Comparison of ENCODE assay signal across 2 cellular contexts in the genomic region with DNA sequence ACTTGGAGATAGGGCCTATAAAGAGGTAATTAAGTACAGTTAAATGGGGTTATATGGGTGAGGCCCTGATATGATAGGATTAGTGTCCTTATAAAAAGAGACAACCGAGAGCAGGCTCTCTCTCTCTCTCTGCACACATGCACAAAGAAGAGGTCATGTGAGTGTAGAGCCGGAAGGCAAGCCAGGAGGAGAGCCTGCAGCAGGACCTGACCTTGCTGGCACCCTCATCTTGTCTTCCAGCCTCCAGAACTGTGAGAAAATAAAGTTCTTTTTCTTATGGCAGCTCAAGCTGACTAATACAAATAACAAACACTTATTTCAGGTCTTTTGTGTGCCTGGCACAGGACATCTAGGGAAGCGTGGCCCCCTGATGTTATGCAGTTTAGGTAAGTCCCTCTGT.
TF ChIP-seq lines count a peak whose summit lies in the region.

No MANE protein-coding gene starts in this region.

TF ChIP-seq in WTC11, 78 proteins besides CTCF, POLR2A, EP300 and RAD21 (continued from another document):
- TF ChIP-seq ATF1 (CRISPR knock-in tag; IDR thresholded peaks at IDR 0.05): no peak
- TF ChIP-seq, protein P1, sequence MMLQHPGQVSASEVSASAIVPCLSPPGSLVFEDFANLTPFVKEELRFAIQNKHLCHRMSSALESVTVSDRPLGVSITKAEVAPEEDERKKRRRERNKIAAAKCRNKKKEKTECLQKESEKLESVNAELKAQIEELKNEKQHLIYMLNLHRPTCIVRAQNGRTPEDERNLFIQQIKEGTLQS (CRISPR knock-in tag; conservative IDR thresholded peaks at IDR 0.05): no peak
- TF ChIP-seq, protein P2, sequence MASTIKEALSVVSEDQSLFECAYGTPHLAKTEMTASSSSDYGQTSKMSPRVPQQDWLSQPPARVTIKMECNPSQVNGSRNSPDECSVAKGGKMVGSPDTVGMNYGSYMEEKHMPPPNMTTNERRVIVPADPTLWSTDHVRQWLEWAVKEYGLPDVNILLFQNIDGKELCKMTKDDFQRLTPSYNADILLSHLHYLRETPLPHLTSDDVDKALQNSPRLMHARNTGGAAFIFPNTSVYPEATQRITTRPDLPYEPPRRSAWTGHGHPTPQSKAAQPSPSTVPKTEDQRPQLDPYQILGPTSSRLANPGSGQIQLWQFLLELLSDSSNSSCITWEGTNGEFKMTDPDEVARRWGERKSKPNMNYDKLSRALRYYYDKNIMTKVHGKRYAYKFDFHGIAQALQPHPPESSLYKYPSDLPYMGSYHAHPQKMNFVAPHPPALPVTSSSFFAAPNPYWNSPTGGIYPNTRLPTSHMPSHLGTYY (CRISPR knock-in tag; IDR thresholded peaks at IDR 0.05): no peak
- TF ChIP-seq SMAD4 (CRISPR knock-in tag; IDR thresholded peaks at IDR 0.05): no peak
- TF ChIP-seq RORB (CRISPR knock-in tag; IDR thresholded peaks at IDR 0.05): no peak
- no peak for TF ChIP-seq ZNF121 (CRISPR knock-in tag; IDR thresholded peaks at IDR 0.05)
- TF ChIP-seq NFYB (CRISPR knock-in tag; conservative IDR thresholded peaks at IDR 0.05; ENCODE audit: low read depth): no peak
- TF ChIP-seq, protein P3, sequence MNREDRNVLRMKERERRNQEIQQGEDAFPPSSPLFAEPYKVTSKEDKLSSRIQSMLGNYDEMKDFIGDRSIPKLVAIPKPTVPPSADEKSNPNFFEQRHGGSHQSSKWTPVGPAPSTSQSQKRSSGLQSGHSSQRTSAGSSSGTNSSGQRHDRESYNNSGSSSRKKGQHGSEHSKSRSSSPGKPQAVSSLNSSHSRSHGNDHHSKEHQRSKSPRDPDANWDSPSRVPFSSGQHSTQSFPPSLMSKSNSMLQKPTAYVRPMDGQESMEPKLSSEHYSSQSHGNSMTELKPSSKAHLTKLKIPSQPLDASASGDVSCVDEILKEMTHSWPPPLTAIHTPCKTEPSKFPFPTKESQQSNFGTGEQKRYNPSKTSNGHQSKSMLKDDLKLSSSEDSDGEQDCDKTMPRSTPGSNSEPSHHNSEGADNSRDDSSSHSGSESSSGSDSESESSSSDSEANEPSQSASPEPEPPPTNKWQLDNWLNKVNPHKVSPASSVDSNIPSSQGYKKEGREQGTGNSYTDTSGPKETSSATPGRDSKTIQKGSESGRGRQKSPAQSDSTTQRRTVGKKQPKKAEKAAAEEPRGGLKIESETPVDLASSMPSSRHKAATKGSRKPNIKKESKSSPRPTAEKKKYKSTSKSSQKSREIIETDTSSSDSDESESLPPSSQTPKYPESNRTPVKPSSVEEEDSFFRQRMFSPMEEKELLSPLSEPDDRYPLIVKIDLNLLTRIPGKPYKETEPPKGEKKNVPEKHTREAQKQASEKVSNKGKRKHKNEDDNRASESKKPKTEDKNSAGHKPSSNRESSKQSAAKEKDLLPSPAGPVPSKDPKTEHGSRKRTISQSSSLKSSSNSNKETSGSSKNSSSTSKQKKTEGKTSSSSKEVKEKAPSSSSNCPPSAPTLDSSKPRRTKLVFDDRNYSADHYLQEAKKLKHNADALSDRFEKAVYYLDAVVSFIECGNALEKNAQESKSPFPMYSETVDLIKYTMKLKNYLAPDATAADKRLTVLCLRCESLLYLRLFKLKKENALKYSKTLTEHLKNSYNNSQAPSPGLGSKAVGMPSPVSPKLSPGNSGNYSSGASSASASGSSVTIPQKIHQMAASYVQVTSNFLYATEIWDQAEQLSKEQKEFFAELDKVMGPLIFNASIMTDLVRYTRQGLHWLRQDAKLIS (CRISPR knock-in tag; IDR thresholded peaks at IDR 0.05; ENCODE audit: borderline replicate concordance): no peak
- no peak for TF ChIP-seq MXD4 (CRISPR knock-in tag; IDR thresholded peaks at IDR 0.05; ENCODE audit: borderline replicate concordance)
- TF ChIP-seq, protein P4, sequence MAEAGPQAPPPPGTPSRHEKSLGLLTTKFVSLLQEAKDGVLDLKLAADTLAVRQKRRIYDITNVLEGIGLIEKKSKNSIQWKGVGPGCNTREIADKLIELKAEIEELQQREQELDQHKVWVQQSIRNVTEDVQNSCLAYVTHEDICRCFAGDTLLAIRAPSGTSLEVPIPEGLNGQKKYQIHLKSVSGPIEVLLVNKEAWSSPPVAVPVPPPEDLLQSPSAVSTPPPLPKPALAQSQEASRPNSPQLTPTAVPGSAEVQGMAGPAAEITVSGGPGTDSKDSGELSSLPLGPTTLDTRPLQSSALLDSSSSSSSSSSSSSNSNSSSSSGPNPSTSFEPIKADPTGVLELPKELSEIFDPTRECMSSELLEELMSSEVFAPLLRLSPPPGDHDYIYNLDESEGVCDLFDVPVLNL (CRISPR knock-in tag; IDR thresholded peaks at IDR 0.05; ENCODE audit: borderline replicate concordance, low read depth): no peak
- TF ChIP-seq, protein P5, sequence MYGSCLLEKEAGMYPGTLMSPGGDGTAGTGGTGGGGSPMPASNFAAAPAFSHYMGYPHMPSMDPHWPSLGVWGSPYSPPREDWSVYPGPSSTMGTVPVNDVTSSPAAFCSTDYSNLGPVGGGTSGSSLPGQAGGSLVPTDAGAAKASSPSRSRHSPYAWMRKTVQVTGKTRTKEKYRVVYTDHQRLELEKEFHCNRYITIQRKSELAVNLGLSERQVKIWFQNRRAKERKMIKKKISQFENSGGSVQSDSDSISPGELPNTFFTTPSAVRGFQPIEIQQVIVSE (CRISPR knock-in tag; IDR thresholded peaks at IDR 0.05; ENCODE audit: borderline replicate concordance): no peak
- TF ChIP-seq JUN (CRISPR knock-in tag; IDR thresholded peaks at IDR 0.05): no peak
- TF ChIP-seq, protein P6, sequence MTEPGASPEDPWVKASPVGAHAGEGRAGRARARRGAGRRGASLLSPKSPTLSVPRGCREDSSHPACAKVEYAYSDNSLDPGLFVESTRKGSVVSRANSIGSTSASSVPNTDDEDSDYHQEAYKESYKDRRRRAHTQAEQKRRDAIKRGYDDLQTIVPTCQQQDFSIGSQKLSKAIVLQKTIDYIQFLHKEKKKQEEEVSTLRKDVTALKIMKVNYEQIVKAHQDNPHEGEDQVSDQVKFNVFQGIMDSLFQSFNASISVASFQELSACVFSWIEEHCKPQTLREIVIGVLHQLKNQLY (CRISPR knock-in tag; IDR thresholded peaks at IDR 0.05): no peak
- no peak for TF ChIP-seq ETV6 (CRISPR knock-in tag; IDR thresholded peaks at IDR 0.05)

TF ChIP-seq in HepG2, 621 proteins besides CTCF, POLR2A, EP300 and RAD21:
- TF ChIP-seq ZNF121 (CRISPR knock-in tag; IDR thresholded peaks at IDR 0.05) (no peak), CENPX (CRISPR knock-in tag; IDR thresholded peaks at IDR 0.05) (no peak), ZNF12 (CRISPR knock-in tag; IDR thresholded peaks at IDR 0.05) (peak; percentile 81), HNF4A (CRISPR knock-in tag; IDR thresholded peaks at IDR 0.05) (no peak)
TF ChIP-seq in HepG2: peak in this region for 1.
